10 cellular contexts compared by ENCODE assay signal in the genomic region with DNA sequence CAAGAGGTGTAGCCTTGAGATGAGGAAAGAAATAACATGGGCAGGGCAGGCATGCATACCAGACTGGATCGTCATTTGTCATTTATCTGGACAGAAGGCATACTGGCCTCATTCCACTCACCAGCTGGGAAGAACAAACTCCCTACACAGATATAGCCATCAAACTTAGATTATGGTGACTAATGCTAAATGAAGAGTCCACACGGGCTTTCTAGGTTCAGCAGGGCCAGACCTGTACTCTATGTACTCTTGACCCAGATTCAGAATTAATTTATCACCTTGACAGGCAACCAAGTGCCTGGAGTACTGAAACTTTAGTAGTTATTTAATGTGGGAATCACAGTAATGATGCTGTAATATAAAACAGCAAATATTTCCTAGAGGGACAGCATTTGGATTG. TPM values are rescaled to one million over a fixed set of nuclear protein-coding genes. Genes with fewer than 3 reads are reported as not detected.
DNase-seq lines count a peak whose midpoint lies in the region; ATAC-seq and TF ChIP-seq lines count a peak whose summit lies in the region.
"Had no signal": no experiment of that assay in that cellular context is flagged by ENCODE, and none has a peak within 500 bp of the region (broad histone marks: within the 10 kb centered on the region; RNA-seq: fewer than 3 reads in every experiment).

No MANE protein-coding gene starts in this region.

- peak; percentile 33 for ATAC-seq in aorta (ENCODE audit: low FRiP score)
- no peak for ATAC-seq in activated CD8-positive, alpha-beta T cell treated with anti-CD3 and anti-CD28 coated beads for 36 hours
- no peak for ATAC-seq in HG03520 (IDR thresholded peaks at IDR 0.05; ENCODE audit: unreplicated experiment)

- no peak for TF ChIP-seq POLR2A in breast epithelium (IDR thresholded peaks at IDR 0.05)
- no peak for TF ChIP-seq POLR2A in vagina (IDR thresholded peaks at IDR 0.05)

- no peak overlapping the region for H3K27ac ChIP-seq in breast epithelium
- H3K27ac ChIP-seq in aorta (ENCODE audit: low read depth in 1 of 2, low read length in 2 of 2) = no peak overlapping the region
- no peak overlapping the region for H3K27ac ChIP-seq in vagina
- H3K27ac ChIP-seq: BLaER1 had no signal

- POLR2A ChIA-PET in MCF 10A (lab: Yijun Ruan, JAX) = interaction anchor here (0.5 to 10.1 kb wide), 12 partner anchors 17 to 182 kb away, joined by 3 to 101 read pairs (median 4); no protein-coding TSS in a partner anchor
- POLR2A ChIA-PET in activated CD8-positive, alpha-beta T cell treated with anti-CD3 and anti-CD28 coated beads for 36 hours (lab: Charles Lee) = no interaction called here

- H3K36me3 ChIP-seq in breast epithelium (no peaks in the 10 kb centered on the region), aorta (ENCODE audit: control insufficient read depth in 1 of 2, insufficient read depth in 2 of 2, low read length in 1 of 2) (no peaks in the 10 kb centered on the region), vagina (no peaks in the 10 kb centered on the region)
- H3K36me3 ChIP-seq: BLaER1 had no signal

- CTCF ChIA-PET in MCF 10A (lab: Yijun Ruan, JAX) = interaction anchor here (0.5 to 6.9 kb wide), 13 partner anchors 8 to 411 kb away, joined by 3 to 179 read pairs (median 3); a partner anchor contains a TSS
- CTCF ChIA-PET in activated CD8-positive, alpha-beta T cell treated with anti-CD3 and anti-CD28 coated beads for 36 hours (lab: Charles Lee) = no interaction called here

- H3K4me3 ChIP-seq in breast epithelium (no peak overlapping the region), cardiac fibroblast (replicated peaks in 1 of 2; ENCODE audit: low read depth in 2 of 2, low read length in 2 of 2) (no peak overlapping the region), aorta (ENCODE audit: low read length in 2 of 2) (no peak overlapping the region), vagina (no peak overlapping the region)
- H3K4me3 ChIP-seq: BLaER1 had no signal

- H3K27me3 ChIP-seq in breast epithelium (no peaks in the 10 kb centered on the region), aorta (ENCODE audit: control insufficient read depth in 1 of 2, insufficient read depth in 2 of 2, low read length in 1 of 2) (no peaks in the 10 kb centered on the region), vagina (no peaks in the 10 kb centered on the region)
- H3K27me3 ChIP-seq: BLaER1 had no signal

- H3K9me3 ChIP-seq in breast epithelium = no peaks in the 10 kb centered on the region
- H3K9me3 ChIP-seq in aorta (ENCODE audit: control insufficient read depth, low read length) = no peaks in the 10 kb centered on the region
- H3K9me3 ChIP-seq in vagina = no peaks in the 10 kb centered on the region
- H3K9me3 ChIP-seq: BLaER1 had no signal

- intact Hi-C loops in MCF 10A (cut with micrococcal nuclease) = no loop called here
- intact Hi-C loops in breast epithelium (cut with DNase I; ENCODE audit: low total_unique reads) = no loop called here
- intact Hi-C loops in aorta (cut with DNase I) = loop anchor here in 1 of 2 donors (10.0 kb wide), 1 partner anchor 180 kb away; no protein-coding TSS in a partner anchor
- intact Hi-C loops in activated CD8-positive, alpha-beta T cell treated with anti-CD3 and anti-CD28 coated beads for 36 hours (cut with micrococcal nuclease) = no loop called here
- intact Hi-C loops in vagina (cut with DNase I) = loop anchor here (5.0 kb wide), 1 partner anchor 567 kb away; no protein-coding TSS in a partner anchor

- peaks cover 71% of the 10 kb centered on the region for H3K4me1 Mint-ChIP-seq in MCF 10A (ENCODE audit: insufficient read depth, unreplicated experiment)
- no peaks in the 10 kb centered on the region for H3K4me1 Mint-ChIP-seq in activated CD8-positive, alpha-beta T cell treated with anti-CD3 and anti-CD28 coated beads for 36 hours (ENCODE audit: low read depth)

- TF ChIP-seq CTCF in MCF 10A (IDR thresholded peaks at IDR 0.05; ENCODE audit: unreplicated experiment) = no peak
- no peak for TF ChIP-seq CTCF in breast epithelium (IDR thresholded peaks at IDR 0.05)
- TF ChIP-seq CTCF in cardiac fibroblast (IDR thresholded peaks at IDR 0.05; ENCODE audit: low read depth, low read length) = no peak
- no peak for TF ChIP-seq CTCF in activated CD8-positive, alpha-beta T cell treated with anti-CD3 and anti-CD28 coated beads for 36 hours (IDR thresholded peaks at IDR 0.05)
- no peak for TF ChIP-seq CTCF in vagina (IDR thresholded peaks at IDR 0.05)

- H3K27me3 Mint-ChIP-seq in MCF 10A (ENCODE audit: insufficient read depth, unreplicated experiment) = no peaks in the 10 kb centered on the region
- H3K27me3 Mint-ChIP-seq in activated CD8-positive, alpha-beta T cell treated with anti-CD3 and anti-CD28 coated beads for 36 hours = peaks cover 7% of the 10 kb centered on the region

- BruUV-seq in MCF 10A (replicated peaks; lab: Mats Ljungman, UMichigan) = no TSS peak

- H3K27ac Mint-ChIP-seq in MCF 10A (ENCODE audit: low read depth, unreplicated experiment) = peak overlapping the region; percentile 93
- H3K27ac Mint-ChIP-seq in activated CD8-positive, alpha-beta T cell treated with anti-CD3 and anti-CD28 coated beads for 36 hours = no peak overlapping the region

- H3K9me3 Mint-ChIP-seq in MCF 10A (ENCODE audit: unreplicated experiment) = peaks cover 12% of the 10 kb centered on the region
- H3K9me3 Mint-ChIP-seq in activated CD8-positive, alpha-beta T cell treated with anti-CD3 and anti-CD28 coated beads for 36 hours = no peaks in the 10 kb centered on the region

- peaks cover 6% of the 10 kb centered on the region for H3K36me3 Mint-ChIP-seq in MCF 10A (ENCODE audit: insufficient read depth, unreplicated experiment)
- no peaks in the 10 kb centered on the region for H3K36me3 Mint-ChIP-seq in activated CD8-positive, alpha-beta T cell treated with anti-CD3 and anti-CD28 coated beads for 36 hours (ENCODE audit: low read depth)

- H3K4me3 Mint-ChIP-seq in MCF 10A (ENCODE audit: unreplicated experiment) = peak overlapping the region; percentile 62
- no peak overlapping the region for H3K4me3 Mint-ChIP-seq in activated CD8-positive, alpha-beta T cell treated with anti-CD3 and anti-CD28 coated beads for 36 hours

- H3K4me1 ChIP-seq in breast epithelium (no peaks in the 10 kb centered on the region), aorta (ENCODE audit: control insufficient read depth in 1 of 2, insufficient read depth in 2 of 2, low read length in 2 of 2) (peaks cover 10 to 13% of the 10 kb centered on the region in 2 donors), vagina (peaks cover 21% of the 10 kb centered on the region)
- H3K4me1 ChIP-seq: BLaER1 had no signal

- WGBS in aorta, 2 donors = 4 to 8% methylated on average over 2 of the region's 2 CpGs

- DNase-seq in MCF 10A (ENCODE audit: unreplicated experiment) (peak; percentile 86), breast epithelium (ENCODE audit: low spot score in 2 of 2) (no peak), cardiac fibroblast (ENCODE audit: low read depth in 2 of 2) (peak; percentile 78 to 94), left kidney (ENCODE audit: low read depth, low spot score) (peak; percentile 79), aorta (no peak), vagina (ENCODE audit: extremely low spot score in 2 of 2) (no peak)
- DNase-seq in activated CD8-positive, alpha-beta T cell treated with anti-CD3 and anti-CD28 coated beads for 36 hours = no peak
- DNase-seq: NCI-H526 treated with DMSO at 0.1 percent for 48 hours had no signal

RNA-seq across cellular contexts. Expression of a gene that starts 15.3 kb away (rescaled TPM):
- total RNA-seq in MCF 10A (2022) (1.2 and 5.9 TPM in 2 replicates), breast epithelium (10 to 100 TPM in 1 of 3 donors, 1 to 10 TPM in 2; 1.6 to 14.2 (median 8.8) TPM), aorta (10 to 100 TPM; 18.0 to 32.7 TPM), vagina (17.7 TPM)
- polyA plus RNA-seq in aorta = 1 to 10 TPM; 2.8 to 9.0 TPM
- total RNA-seq in activated CD8-positive, alpha-beta T cell treated with anti-CD3 and anti-CD28 coated beads for 36 hours = not detected

Comparison
In these comparisons a context has a peak if more than half of its experiments do, and no peak if none do; other contexts are left out.
1. DNase-seq: peak in MCF 10A (single experiment), cardiac fibroblast (2 of 2) and left kidney (single experiment); none in breast epithelium (0 of 2), aorta (0 of 2), activated CD8-positive, alpha-beta T cell treated with anti-CD3 and anti-CD28 coated beads for 36 hours (single experiment) and vagina (0 of 2).